10 cellular contexts compared by ENCODE assay signal in the genomic region with DNA sequence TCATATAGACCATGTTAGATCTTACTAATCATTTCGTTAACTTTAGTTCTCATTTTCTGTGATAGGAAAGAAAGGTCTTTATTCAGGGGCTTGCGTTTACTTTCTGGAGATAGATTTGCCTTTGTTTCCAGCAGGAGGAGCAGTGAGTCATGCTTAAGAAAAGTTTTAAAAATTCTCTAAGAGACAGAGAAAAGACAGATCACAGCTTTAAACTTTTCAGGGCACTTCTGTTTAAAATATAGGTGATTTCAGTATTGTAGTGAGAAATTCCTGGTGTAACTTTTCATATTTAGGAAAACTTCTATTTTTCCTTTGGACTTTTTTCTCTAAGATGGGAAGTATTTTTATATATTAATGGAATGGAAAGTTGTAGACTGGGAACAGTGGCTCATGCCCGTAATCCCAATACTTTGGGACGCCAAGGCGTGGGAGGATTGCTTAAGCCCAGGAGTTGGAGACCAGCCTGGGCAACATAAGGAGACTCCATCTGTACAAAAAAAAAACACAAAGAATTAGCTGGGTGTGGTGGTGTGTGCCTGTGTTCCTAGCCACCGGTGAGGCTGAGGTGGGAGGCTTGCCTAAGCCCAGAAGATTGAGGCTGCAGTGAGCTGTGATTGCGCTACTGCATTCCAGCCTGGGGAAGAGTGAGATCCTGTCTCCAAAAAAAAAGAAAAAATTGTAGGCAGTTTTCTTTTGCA.
DNase-seq lines count a peak whose midpoint lies in the region; ATAC-seq, FAIRE-seq and TF ChIP-seq lines count a peak whose summit lies in the region.
"Had no signal": no experiment of that assay in that cellular context is flagged by ENCODE, and none has a peak within 500 bp of the region (broad histone marks: within the 10 kb centered on the region; RNA-seq: fewer than 3 reads in every experiment).

No MANE protein-coding gene starts in this region.

- 46 to 47% methylated on average over 7 of the region's 7 CpGs for WGBS in esophagus squamous epithelium, 2 donors
- WGBS in thyroid gland, 2 donors, result 90 to 91% methylated on average over 7 of the region's 7 CpGs

- no peaks in the 10 kb centered on the region for H3K27me3 Mint-ChIP-seq in activated T-helper 1 cell treated with anti-CD3 and anti-CD28 coated beads, Interleukin-12 subunit alpha, Interleukin-12 subunit beta, Interleukin-2, Interleukin-4 antibody, amounts not matched to agents 30 ng/mL and 10 ng/mL and 1 ng/mL, durations not matched to agents 14 hours and 24 hours and 36 hours (ENCODE audit: insufficient read depth)

- peaks cover 40% of the 10 kb centered on the region for H3K4me1 ChIP-seq in OCI-LY1 (ENCODE audit: insufficient read depth, low read length, severe bottlenecking)
- peaks cover 0 to 24% (median 0%) of the 10 kb centered on the region in 3 donors for H3K4me1 ChIP-seq in esophagus squamous epithelium
- no peaks in the 10 kb centered on the region for H3K4me1 ChIP-seq in thyroid gland

- TF ChIP-seq POLR2A in esophagus squamous epithelium (IDR thresholded peaks at IDR 0.05) (no peak), thyroid gland (IDR thresholded peaks at IDR 0.05) (no peak)

- H3K79me2 ChIP-seq in OCI-LY1 (ENCODE audit: insufficient read depth, low read length), result peaks cover 20% of the 10 kb centered on the region

- H3K4me3 ChIP-seq in OCI-LY1 (ENCODE audit: low read depth, low read length, poor library complexity, severe bottlenecking) (no peak overlapping the region), esophagus squamous epithelium (no peak overlapping the region), thyroid gland (replicated peaks in 1 of 3) (no peak overlapping the region)

- H4K20me1 ChIP-seq in OCI-LY1 (ENCODE audit: insufficient read depth, low read length), result no peaks in the 10 kb centered on the region

- peaks cover 8% of the 10 kb centered on the region for H3K4me1 Mint-ChIP-seq in activated T-helper 1 cell treated with anti-CD3 and anti-CD28 coated beads, Interleukin-12 subunit alpha, Interleukin-12 subunit beta, Interleukin-2, Interleukin-4 antibody, amounts not matched to agents 30 ng/mL and 10 ng/mL and 1 ng/mL, durations not matched to agents 14 hours and 24 hours and 36 hours (ENCODE audit: low read depth)

- intact Hi-C loops in esophagus squamous epithelium (cut with DNase I), result no loop called here
- intact Hi-C loops in thyroid gland (cut with DNase I), result no loop called here
- intact Hi-C loops in activated T-helper 1 cell treated with anti-CD3 and anti-CD28 coated beads, Interleukin-12 subunit alpha, Interleukin-12 subunit beta, Interleukin-2, Interleukin-4 antibody, amounts not matched to agents 30 ng/mL and 10 ng/mL and 1 ng/mL, durations not matched to agents 14 hours and 24 hours and 36 hours (cut with micrococcal nuclease), result no loop called here

- peaks cover 87% of the 10 kb centered on the region for H3K36me3 ChIP-seq in OCI-LY1 (ENCODE audit: insufficient read depth, low read length)
- peaks cover 0 to 44% (median 0%) of the 10 kb centered on the region in 3 donors for H3K36me3 ChIP-seq in esophagus squamous epithelium
- peaks cover 0 to 2% of the 10 kb centered on the region in 2 donors for H3K36me3 ChIP-seq in thyroid gland

- TF ChIP-seq CTCF in OCI-LY1 (IDR thresholded peaks at IDR 0.05; ENCODE audit: low read length) (peak; percentile 66), esophagus squamous epithelium (IDR thresholded peaks at IDR 0.05) (peak in 3 of 6 experiments; percentile 25 to 43 (median 31)), thyroid gland (IDR thresholded peaks at IDR 0.05) (peak in 2 of 6 experiments; percentile 8 to 14)

- no peak overlapping the region for H3K27ac Mint-ChIP-seq in activated T-helper 1 cell treated with anti-CD3 and anti-CD28 coated beads, Interleukin-12 subunit alpha, Interleukin-12 subunit beta, Interleukin-2, Interleukin-4 antibody, amounts not matched to agents 30 ng/mL and 10 ng/mL and 1 ng/mL, durations not matched to agents 14 hours and 24 hours and 36 hours
- H3K27ac Mint-ChIP-seq: activated naive CD4-positive, alpha-beta T cell treated with anti-CD3 and anti-CD28 coated beads, Interleukin-2, amount 50 U/mL, for 72 hours had no signal

- H2AFZ ChIP-seq in OCI-LY1 (ENCODE audit: low read length), result no peak overlapping the region

- H3K27me3 ChIP-seq in OCI-LY1 (ENCODE audit: insufficient read depth, low read length), result no peaks in the 10 kb centered on the region
- H3K27me3 ChIP-seq in esophagus squamous epithelium, result no peaks in the 10 kb centered on the region
- H3K27me3 ChIP-seq in thyroid gland, result no peaks in the 10 kb centered on the region

- H3K9me3 Mint-ChIP-seq in activated T-helper 1 cell treated with anti-CD3 and anti-CD28 coated beads, Interleukin-12 subunit alpha, Interleukin-12 subunit beta, Interleukin-2, Interleukin-4 antibody, amounts not matched to agents 30 ng/mL and 10 ng/mL and 1 ng/mL, durations not matched to agents 14 hours and 24 hours and 36 hours, result no peaks in the 10 kb centered on the region
- H3K9me3 Mint-ChIP-seq: activated naive CD4-positive, alpha-beta T cell treated with anti-CD3 and anti-CD28 coated beads, Interleukin-2, amount 50 U/mL, for 72 hours had no signal

- H3K4me2 ChIP-seq in OCI-LY1 (ENCODE audit: low read length), result peak overlapping the region; percentile 30; the same call in 1 of the 2 replicates

- peaks cover 12% of the 10 kb centered on the region for H3K36me3 Mint-ChIP-seq in activated T-helper 1 cell treated with anti-CD3 and anti-CD28 coated beads, Interleukin-12 subunit alpha, Interleukin-12 subunit beta, Interleukin-2, Interleukin-4 antibody, amounts not matched to agents 30 ng/mL and 10 ng/mL and 1 ng/mL, durations not matched to agents 14 hours and 24 hours and 36 hours (ENCODE audit: low read depth)
- H3K36me3 Mint-ChIP-seq: activated naive CD4-positive, alpha-beta T cell treated with anti-CD3 and anti-CD28 coated beads, Interleukin-2, amount 50 U/mL, for 72 hours had no signal

- peak; percentile 87 for FAIRE-seq in G401.6 (lab: Jason Lieb, UNC)
- FAIRE-seq: TTC549 had no signal

- H3K9me2 ChIP-seq in OCI-LY1 (ENCODE audit: low read depth, low read length), result no peaks in the 10 kb centered on the region

- ATAC-seq in stimulated activated naive CD8-positive, alpha-beta T cell treated with anti-CD3 and anti-CD28 coated beads, Interleukin-15, Interleukin-2, amounts not matched to agents 100 U/mL and 50 U/mL, for 24 hours, result no peak
- ATAC-seq: activated naive CD4-positive, alpha-beta T cell treated with anti-CD3 and anti-CD28 coated beads, Interleukin-2, amount 50 U/mL, for 72 hours had no signal

- H3K27ac ChIP-seq in OCI-LY1 (ENCODE audit: low read depth, low read length, poor library complexity, severe bottlenecking) (peak overlapping the region; percentile 81), esophagus squamous epithelium (peak overlapping the region in 3 of 4 donors; percentile 11 to 52 (median 46)), thyroid gland (no peak overlapping the region)

- H3K9ac ChIP-seq in OCI-LY1 (ENCODE audit: low read length), result peak overlapping the region; percentile 41

- DNase-seq in esophagus squamous epithelium (lab: John Stamatoyannopoulos, UW) (no peak), renal cortical epithelial cell (ENCODE audit: low read depth) (peak; percentile 22), thyroid gland (no peak), pons (ENCODE audit: low spot score) (no peak)
- DNase-seq in activated T-helper 1 cell treated with anti-CD3 and anti-CD28 coated beads, Interleukin-12 subunit alpha, Interleukin-12 subunit beta, Interleukin-2, Interleukin-4 antibody, amounts not matched to agents 30 ng/mL and 10 ng/mL and 1 ng/mL, durations not matched to agents 14 hours and 24 hours and 36 hours (ENCODE audit: low spot score), result no peak
- no peak for DNase-seq in stimulated activated naive CD8-positive, alpha-beta T cell treated with anti-CD3 and anti-CD28 coated beads, Interleukin-15, Interleukin-2, amounts not matched to agents 100 U/mL and 50 U/mL, for 24 hours

- H3K4me3 Mint-ChIP-seq in activated T-helper 1 cell treated with anti-CD3 and anti-CD28 coated beads, Interleukin-12 subunit alpha, Interleukin-12 subunit beta, Interleukin-2, Interleukin-4 antibody, amounts not matched to agents 30 ng/mL and 10 ng/mL and 1 ng/mL, durations not matched to agents 14 hours and 24 hours and 36 hours, result no peak overlapping the region

- H3K9me3 ChIP-seq in OCI-LY1 (ENCODE audit: low read length) (no peaks in the 10 kb centered on the region), esophagus squamous epithelium (no peaks in the 10 kb centered on the region), thyroid gland (no peaks in the 10 kb centered on the region)

- no peaks in the 10 kb centered on the region for H3F3A ChIP-seq in OCI-LY1 (ENCODE audit: insufficient read depth, low read length)

Comparison
In these comparisons a context has a peak if more than half of its experiments do, and no peak if none do; other contexts are left out.
1. H3K27ac ChIP-seq: peak in OCI-LY1 (single experiment) and esophagus squamous epithelium (3 of 4); none in thyroid gland (0 of 3).